13 cellular contexts compared by ENCODE assay signal in the genomic region with DNA sequence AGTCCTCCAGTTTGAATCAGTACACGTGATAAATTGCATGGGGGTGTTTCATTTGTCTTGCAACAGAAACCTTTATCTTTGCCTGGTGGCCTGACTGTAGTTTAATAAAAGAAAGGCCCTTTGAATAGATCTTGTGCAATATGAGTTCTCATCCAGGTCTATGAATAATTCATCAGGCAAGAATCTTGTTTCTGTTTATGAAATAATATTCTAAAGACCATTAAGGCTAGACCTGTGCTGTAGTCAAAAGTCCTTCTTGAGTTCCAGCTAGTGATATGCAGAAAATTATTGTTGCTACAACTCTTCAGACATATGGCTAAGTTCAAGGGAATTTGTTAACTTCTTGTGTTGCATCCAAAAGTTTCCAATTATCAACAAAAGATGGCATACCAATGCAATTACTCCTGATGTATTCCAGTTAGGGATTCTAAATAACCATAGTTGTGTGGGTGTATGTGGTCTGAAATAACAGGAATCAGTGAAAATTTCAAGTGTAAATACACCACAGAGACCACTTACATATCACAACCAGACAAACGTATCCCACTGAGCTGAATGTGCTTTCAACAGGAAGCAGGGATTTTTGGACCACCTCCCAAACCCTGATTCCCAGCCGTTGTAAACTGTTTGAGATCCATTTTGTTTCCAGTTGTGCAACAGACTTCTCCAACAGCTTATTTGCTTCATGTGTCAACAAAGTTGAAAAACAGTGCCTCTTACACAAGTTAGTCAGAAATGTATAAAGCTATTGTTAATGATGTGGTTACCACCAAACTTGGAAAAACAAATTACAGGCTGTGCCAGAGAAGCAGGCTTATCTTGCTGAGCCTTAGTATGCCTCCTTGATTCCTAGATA. TPM values are rescaled to one million over a fixed set of nuclear protein-coding genes. Genes with fewer than 3 reads are reported as not detected.
DNase-seq lines count a peak whose midpoint lies in the region; ATAC-seq and TF ChIP-seq lines count a peak whose summit lies in the region.
"Had no signal": no experiment of that assay in that cellular context is flagged by ENCODE, and none has a peak within 500 bp of the region (broad histone marks: within the 10 kb centered on the region; RNA-seq: fewer than 3 reads in every experiment).

No MANE protein-coding gene starts in this region.

- H3K4me1 ChIP-seq in colonic mucosa (no peaks in the 10 kb centered on the region), lower lobe of right lung (no peaks in the 10 kb centered on the region), aorta (ENCODE audit: control insufficient read depth in 1 of 2, insufficient read depth in 2 of 2, low read length in 2 of 2) (no peaks in the 10 kb centered on the region), endodermal cell (ENCODE audit: control insufficient read depth, insufficient read depth, low read length) (no peaks in the 10 kb centered on the region)

- no peaks in the 10 kb centered on the region for H3K27me3 ChIP-seq in MG63
- H3K27me3 ChIP-seq in colonic mucosa = no peaks in the 10 kb centered on the region
- no peaks in the 10 kb centered on the region for H3K27me3 ChIP-seq in lower lobe of right lung (ENCODE audit: low read depth)
- H3K27me3 ChIP-seq in aorta (ENCODE audit: control insufficient read depth in 1 of 2, insufficient read depth in 2 of 2, low read length in 1 of 2) = no peaks in the 10 kb centered on the region
- no peaks in the 10 kb centered on the region for H3K27me3 ChIP-seq in endodermal cell (ENCODE audit: control insufficient read depth, insufficient read depth, low read length, poor library complexity, severe bottlenecking)

- H3K27ac ChIP-seq in colonic mucosa (no peak overlapping the region), lower lobe of right lung (peak overlapping the region; percentile 31), aorta (ENCODE audit: low read depth in 1 of 2, low read length in 2 of 2) (peak overlapping the region in 1 of 2 donors; percentile 36), endodermal cell (ENCODE audit: low read depth, low read length) (no peak overlapping the region)

- H3K9me3 ChIP-seq in MG63 = peaks cover 3% of the 10 kb centered on the region; the same call in 1 of the 2 replicates
- H3K9me3 ChIP-seq in colonic mucosa = no peaks in the 10 kb centered on the region
- H3K9me3 ChIP-seq in lower lobe of right lung = no peaks in the 10 kb centered on the region
- H3K9me3 ChIP-seq in aorta (ENCODE audit: control insufficient read depth, low read length) = no peaks in the 10 kb centered on the region
- no peaks in the 10 kb centered on the region for H3K9me3 ChIP-seq in endodermal cell (ENCODE audit: control insufficient read depth, low read length)

- H3K27ac Mint-ChIP-seq in endodermal cell = no peak overlapping the region
- H3K27ac Mint-ChIP-seq: stimulated activated effector memory CD8-positive, alpha-beta T cell treated with anti-CD3 and anti-CD28 coated beads, Interleukin-12 subunit alpha, Interleukin-12 subunit beta, amount 100 ng/mL, for 72 hours; T-helper 1 cell treated with Interleukin-12 subunit alpha and Interleukin-12 subunit beta and Interleukin-4 antibody, amounts not matched to agents 30 μg/mL and 1 μg/mL, for 36 hours had no signal

- WGBS in aorta, 2 donors = 17% methylated on average over 3 of the region's 3 CpGs
- 75 to 80% methylated on average over 1 to 3 of the region's 3 CpGs for WGBS in endodermal cell (ENCODE audit: insufficient coverage in 1 of 2, insufficient read length in 1 of 2), 2 experiments

- DNase-seq in MG63 = peak; percentile 80
- peak; percentile 43 for DNase-seq in colonic mucosa
- no peak for DNase-seq in lower lobe of right lung
- peak in 1 of 2 donors; percentile 62 for DNase-seq in aorta
- DNase-seq in endodermal cell = no peak
- DNase-seq in activated naive CD4-positive, alpha-beta T cell (lab: John Stamatoyannopoulos, UW) = no peak
- DNase-seq: MM.1S; NCI-H526 treated with DMSO at 0.1 percent for 48 hours; stimulated activated CD4-positive, alpha-beta T cell treated with anti-CD3 and anti-CD28 coated beads, Interleukin-12 subunit alpha, Interleukin-12 subunit beta, amount 100 ng/mL, for 4 hours had no signal

- no peaks in the 10 kb centered on the region for H3K4me1 Mint-ChIP-seq in endodermal cell
- H3K4me1 Mint-ChIP-seq: stimulated activated effector memory CD8-positive, alpha-beta T cell treated with anti-CD3 and anti-CD28 coated beads, Interleukin-12 subunit alpha, Interleukin-12 subunit beta, amount 100 ng/mL, for 72 hours had no signal

- intact Hi-C loops in colonic mucosa (cut with DNase I) (no loop called here), lower lobe of right lung (cut with DNase I) (no loop called here), aorta (cut with DNase I) (no loop called here)

- H3K27me3 Mint-ChIP-seq in endodermal cell (ENCODE audit: insufficient read depth) = no peaks in the 10 kb centered on the region

- no peaks in the 10 kb centered on the region for H3K36me3 ChIP-seq in MG63
- H3K36me3 ChIP-seq in colonic mucosa = no peaks in the 10 kb centered on the region
- no peaks in the 10 kb centered on the region for H3K36me3 ChIP-seq in lower lobe of right lung
- no peaks in the 10 kb centered on the region for H3K36me3 ChIP-seq in aorta (ENCODE audit: control insufficient read depth in 1 of 2, insufficient read depth in 2 of 2, low read length in 1 of 2)
- H3K36me3 ChIP-seq in endodermal cell (ENCODE audit: control insufficient read depth, insufficient read depth, low read length) = no peaks in the 10 kb centered on the region

- no peak overlapping the region for H3K4me3 ChIP-seq in MG63
- no peak overlapping the region for H3K4me3 ChIP-seq in colonic mucosa
- no peak overlapping the region for H3K4me3 ChIP-seq in lower lobe of right lung
- H3K4me3 ChIP-seq in aorta (ENCODE audit: low read length in 2 of 2) = no peak overlapping the region
- no peak overlapping the region for H3K4me3 ChIP-seq in endodermal cell (ENCODE audit: low read length)

- no peak overlapping the region for H3K4me3 Mint-ChIP-seq in endodermal cell
- H3K4me3 Mint-ChIP-seq: stimulated activated effector memory CD8-positive, alpha-beta T cell treated with anti-CD3 and anti-CD28 coated beads, Interleukin-12 subunit alpha, Interleukin-12 subunit beta, amount 100 ng/mL, for 72 hours; T-helper 1 cell treated with Interleukin-12 subunit alpha and Interleukin-12 subunit beta and Interleukin-4 antibody, amounts not matched to agents 30 μg/mL and 1 μg/mL, for 36 hours had no signal

- peaks cover 10% of the 10 kb centered on the region for H3K9me3 Mint-ChIP-seq in endodermal cell

- H3K9ac ChIP-seq in colonic mucosa (ENCODE audit: low read depth in 2 of 2, low read length in 2 of 2) = no peak overlapping the region
- no peak overlapping the region for H3K9ac ChIP-seq in endodermal cell (ENCODE audit: extremely low read depth, low read length, poor library complexity, severe bottlenecking)

- H3K36me3 Mint-ChIP-seq in endodermal cell (ENCODE audit: low read depth) = no peaks in the 10 kb centered on the region
- H3K36me3 Mint-ChIP-seq: stimulated activated effector memory CD8-positive, alpha-beta T cell treated with anti-CD3 and anti-CD28 coated beads, Interleukin-12 subunit alpha, Interleukin-12 subunit beta, amount 100 ng/mL, for 72 hours had no signal

- peak; percentile 27 to 37 for ATAC-seq in lower lobe of right lung
- peak; percentile 72 for ATAC-seq in aorta (ENCODE audit: low FRiP score)
- ATAC-seq in HG02623 (IDR thresholded peaks at IDR 0.05; ENCODE audit: unreplicated experiment) = no peak
- ATAC-seq: HCT116; stimulated activated effector memory CD8-positive, alpha-beta T cell treated with anti-CD3 and anti-CD28 coated beads, Interleukin-12 subunit alpha, Interleukin-12 subunit beta, amount 100 ng/mL, for 72 hours had no signal

- TF ChIP-seq CTCF in colonic mucosa (IDR thresholded peaks at IDR 0.05) (no peak), lower lobe of right lung (IDR thresholded peaks at IDR 0.05) (no peak), endodermal cell (conservative IDR thresholded peaks at IDR 0.05) (no peak)

RNA-seq across cellular contexts. Expression of gene BICC1, which starts 54.7 kb away (rescaled TPM):
- 15.2 and 21.8 TPM in 2 replicates for total RNA-seq in MG63 (2014; rRNA removed; shearing (Covaris generic); ENCODE audit: low replicate concordance)
- total RNA-seq in colonic mucosa (1 to 10 TPM; 1.3 to 2.9 TPM), lower lobe of right lung (11.0 TPM), aorta (10 to 100 TPM; 17.3 to 46.8 TPM), endodermal cell (under 1 TPM; 0.27 to 0.40 TPM)
- 10 to 100 TPM in 1 of 2 donors, 1 to 10 TPM in 1; 3.8 to 10.5 TPM for polyA plus RNA-seq in aorta
- 1.9 TPM for polyA plus RNA-seq in endodermal cell (2013, experiment 1 of 2)
- 2.0 TPM for polyA plus RNA-seq in endodermal cell (2013, experiment 2 of 2)

Comparison
In these comparisons a context has a peak if more than half of its experiments do, and no peak if none do; other contexts are left out.
1. DNase-seq: peak in MG63 (single experiment) and colonic mucosa (single experiment); none in lower lobe of right lung (single experiment), endodermal cell (single experiment) and activated naive CD4-positive, alpha-beta T cell (0 of 4).